Comparison of ENCODE assay signal across 1 cellular context in genomic region chr1:114780344-114781226, GRCh38.
TF ChIP-seq lines count a peak whose summit lies in the region.

Gene SIKE1 (minus strand): TSS chr1:114780685. CDS start chr1:114780607, 78 bp downstream.

TF ChIP-seq in HepG2, 621 proteins besides CTCF, POLR2A, EP300 and RAD21 (continued from another document and continues in another):
- TF ChIP-seq, protein P1, sequence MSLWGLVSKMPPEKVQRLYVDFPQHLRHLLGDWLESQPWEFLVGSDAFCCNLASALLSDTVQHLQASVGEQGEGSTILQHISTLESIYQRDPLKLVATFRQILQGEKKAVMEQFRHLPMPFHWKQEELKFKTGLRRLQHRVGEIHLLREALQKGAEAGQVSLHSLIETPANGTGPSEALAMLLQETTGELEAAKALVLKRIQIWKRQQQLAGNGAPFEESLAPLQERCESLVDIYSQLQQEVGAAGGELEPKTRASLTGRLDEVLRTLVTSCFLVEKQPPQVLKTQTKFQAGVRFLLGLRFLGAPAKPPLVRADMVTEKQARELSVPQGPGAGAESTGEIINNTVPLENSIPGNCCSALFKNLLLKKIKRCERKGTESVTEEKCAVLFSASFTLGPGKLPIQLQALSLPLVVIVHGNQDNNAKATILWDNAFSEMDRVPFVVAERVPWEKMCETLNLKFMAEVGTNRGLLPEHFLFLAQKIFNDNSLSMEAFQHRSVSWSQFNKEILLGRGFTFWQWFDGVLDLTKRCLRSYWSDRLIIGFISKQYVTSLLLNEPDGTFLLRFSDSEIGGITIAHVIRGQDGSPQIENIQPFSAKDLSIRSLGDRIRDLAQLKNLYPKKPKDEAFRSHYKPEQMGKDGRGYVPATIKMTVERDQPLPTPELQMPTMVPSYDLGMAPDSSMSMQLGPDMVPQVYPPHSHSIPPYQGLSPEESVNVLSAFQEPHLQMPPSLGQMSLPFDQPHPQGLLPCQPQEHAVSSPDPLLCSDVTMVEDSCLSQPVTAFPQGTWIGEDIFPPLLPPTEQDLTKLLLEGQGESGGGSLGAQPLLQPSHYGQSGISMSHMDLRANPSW (CRISPR knock-in tag; IDR thresholded peaks at IDR 0.05; ENCODE audit: borderline replicate concordance), result no peak
- TF ChIP-seq HHEX (CRISPR knock-in tag; IDR thresholded peaks at IDR 0.05) (no peak), ZNF891 (CRISPR knock-in tag; IDR thresholded peaks at IDR 0.05) (peak; percentile 87; the same call in 1 of the 2 replicates), KDM4B (CRISPR knock-in tag; IDR thresholded peaks at IDR 0.05) (peak; percentile 33; the same call in 1 of the 2 replicates), GLI4 (CRISPR knock-in tag; IDR thresholded peaks at IDR 0.05; ENCODE audit: borderline replicate concordance) (no peak), ZNF367 (CRISPR knock-in tag; IDR thresholded peaks at IDR 0.05; ENCODE audit: borderline replicate concordance) (no peak), PAWR (CRISPR knock-in tag; IDR thresholded peaks at IDR 0.05; ENCODE audit: borderline replicate concordance) (no peak), RARA (CRISPR knock-in tag; IDR thresholded peaks at IDR 0.05) (peak; percentile 67), ATAD3A (CRISPR knock-in tag; IDR thresholded peaks at IDR 0.05) (no peak), ZNF746 (CRISPR knock-in tag; IDR thresholded peaks at IDR 0.05) (peak; percentile 66; the same call in 1 of the 2 replicates), RCOR2 (CRISPR knock-in tag; IDR thresholded peaks at IDR 0.05) (no peak), FOSL2 (CRISPR knock-in tag; IDR thresholded peaks at IDR 0.05) (peak; percentile 47), ZNF460 (CRISPR knock-in tag; IDR thresholded peaks at IDR 0.05; ENCODE audit: borderline replicate concordance) (no peak), ZNF317 (CRISPR knock-in tag; IDR thresholded peaks at IDR 0.05) (0 out of 2 replicates have a peak, but pooled peaks have one; percentile 21), MLLT10 (CRISPR knock-in tag; IDR thresholded peaks at IDR 0.05) (no peak), NFIC (IDR thresholded peaks at IDR 0.05; ENCODE audit: low read length) (no peak), ZNF136 (CRISPR knock-in tag; IDR thresholded peaks at IDR 0.05; ENCODE audit: low read depth) (0 out of 2 replicates have a peak, but pooled peaks have one; percentile 15), CERS6 (CRISPR knock-in tag; IDR thresholded peaks at IDR 0.05) (no peak), CBX5 (CRISPR knock-in tag; IDR thresholded peaks at IDR 0.05; ENCODE audit: borderline replicate concordance) (peak; percentile 92; the same call in 1 of the 2 replicates), ELF3 (CRISPR knock-in tag; IDR thresholded peaks at IDR 0.05) (peak; percentile 56), GPN1 (CRISPR knock-in tag; IDR thresholded peaks at IDR 0.05; ENCODE audit: borderline replicate concordance) (no peak), ZNF432 (CRISPR knock-in tag; IDR thresholded peaks at IDR 0.05; ENCODE audit: borderline replicate concordance) (no peak), ATF1 (CRISPR knock-in tag; IDR thresholded peaks at IDR 0.05) (peak; percentile 93), ZBTB25 (CRISPR knock-in tag; IDR thresholded peaks at IDR 0.05) (peak; percentile 63; the same call in 1 of the 2 replicates), NR2F6 (IDR thresholded peaks at IDR 0.05) (no peak), NR2F6 (CRISPR knock-in tag; IDR thresholded peaks at IDR 0.05) (peak; percentile 63; the same call in 1 of the 2 replicates), ZHX2 (IDR thresholded peaks at IDR 0.05; ENCODE audit: low read depth) (no peak), ZHX2 (CRISPR knock-in tag; IDR thresholded peaks at IDR 0.05; ENCODE audit: borderline replicate concordance) (no peak), KDM3A (CRISPR knock-in tag; IDR thresholded peaks at IDR 0.05; ENCODE audit: low read depth) (no peak), ZNF33A (CRISPR knock-in tag; IDR thresholded peaks at IDR 0.05; ENCODE audit: borderline replicate concordance) (no peak), RFX1 (IDR thresholded peaks at IDR 0.05) (no peak), ZNF558 (CRISPR knock-in tag; IDR thresholded peaks at IDR 0.05; ENCODE audit: borderline replicate concordance) (no peak), KMT2B (CRISPR knock-in tag; IDR thresholded peaks at IDR 0.05) (peak; percentile 93), TEF (CRISPR knock-in tag; IDR thresholded peaks at IDR 0.05) (no peak), ZNF790 (CRISPR knock-in tag; IDR thresholded peaks at IDR 0.05; ENCODE audit: borderline replicate concordance) (peak; percentile 19; the same call in 1 of the 2 replicates)
- TF ChIP-seq, protein P2, sequence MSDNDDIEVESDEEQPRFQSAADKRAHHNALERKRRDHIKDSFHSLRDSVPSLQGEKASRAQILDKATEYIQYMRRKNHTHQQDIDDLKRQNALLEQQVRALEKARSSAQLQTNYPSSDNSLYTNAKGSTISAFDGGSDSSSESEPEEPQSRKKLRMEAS (IDR thresholded peaks at IDR 0.05), result peak; percentile 75
- TF ChIP-seq, protein P3, sequence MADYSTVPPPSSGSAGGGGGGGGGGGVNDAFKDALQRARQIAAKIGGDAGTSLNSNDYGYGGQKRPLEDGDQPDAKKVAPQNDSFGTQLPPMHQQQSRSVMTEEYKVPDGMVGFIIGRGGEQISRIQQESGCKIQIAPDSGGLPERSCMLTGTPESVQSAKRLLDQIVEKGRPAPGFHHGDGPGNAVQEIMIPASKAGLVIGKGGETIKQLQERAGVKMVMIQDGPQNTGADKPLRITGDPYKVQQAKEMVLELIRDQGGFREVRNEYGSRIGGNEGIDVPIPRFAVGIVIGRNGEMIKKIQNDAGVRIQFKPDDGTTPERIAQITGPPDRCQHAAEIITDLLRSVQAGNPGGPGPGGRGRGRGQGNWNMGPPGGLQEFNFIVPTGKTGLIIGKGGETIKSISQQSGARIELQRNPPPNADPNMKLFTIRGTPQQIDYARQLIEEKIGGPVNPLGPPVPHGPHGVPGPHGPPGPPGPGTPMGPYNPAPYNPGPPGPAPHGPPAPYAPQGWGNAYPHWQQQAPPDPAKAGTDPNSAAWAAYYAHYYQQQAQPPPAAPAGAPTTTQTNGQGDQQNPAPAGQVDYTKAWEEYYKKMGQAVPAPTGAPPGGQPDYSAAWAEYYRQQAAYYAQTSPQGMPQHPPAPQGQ (CRISPR knock-in tag; IDR thresholded peaks at IDR 0.05; ENCODE audit: borderline replicate concordance), result no peak
- TF ChIP-seq, protein P4, sequence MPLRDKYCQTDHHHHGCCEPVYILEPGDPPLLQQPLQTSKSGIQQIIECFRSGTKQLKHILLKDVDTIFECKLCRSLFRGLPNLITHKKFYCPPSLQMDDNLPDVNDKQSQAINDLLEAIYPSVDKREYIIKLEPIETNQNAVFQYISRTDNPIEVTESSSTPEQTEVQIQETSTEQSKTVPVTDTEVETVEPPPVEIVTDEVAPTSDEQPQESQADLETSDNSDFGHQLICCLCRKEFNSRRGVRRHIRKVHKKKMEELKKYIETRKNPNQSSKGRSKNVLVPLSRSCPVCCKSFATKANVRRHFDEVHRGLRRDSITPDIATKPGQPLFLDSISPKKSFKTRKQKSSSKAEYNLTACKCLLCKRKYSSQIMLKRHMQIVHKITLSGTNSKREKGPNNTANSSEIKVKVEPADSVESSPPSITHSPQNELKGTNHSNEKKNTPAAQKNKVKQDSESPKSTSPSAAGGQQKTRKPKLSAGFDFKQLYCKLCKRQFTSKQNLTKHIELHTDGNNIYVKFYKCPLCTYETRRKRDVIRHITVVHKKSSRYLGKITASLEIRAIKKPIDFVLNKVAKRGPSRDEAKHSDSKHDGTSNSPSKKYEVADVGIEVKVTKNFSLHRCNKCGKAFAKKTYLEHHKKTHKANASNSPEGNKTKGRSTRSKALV (CRISPR knock-in tag; IDR thresholded peaks at IDR 0.05), result no peak
- TF ChIP-seq, protein P5, sequence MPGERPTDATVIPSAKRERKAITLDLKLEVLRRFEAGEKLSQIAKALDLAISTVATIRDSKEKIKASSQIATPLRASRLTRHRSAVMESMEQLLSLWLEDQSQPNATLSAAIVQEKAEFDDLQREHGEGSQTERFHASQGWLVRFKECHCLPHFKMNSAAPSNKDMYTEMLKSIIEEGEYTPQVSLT (CRISPR knock-in tag; IDR thresholded peaks at IDR 0.05; ENCODE audit: borderline replicate concordance, low read depth), result no peak
- TF ChIP-seq, protein P6, sequence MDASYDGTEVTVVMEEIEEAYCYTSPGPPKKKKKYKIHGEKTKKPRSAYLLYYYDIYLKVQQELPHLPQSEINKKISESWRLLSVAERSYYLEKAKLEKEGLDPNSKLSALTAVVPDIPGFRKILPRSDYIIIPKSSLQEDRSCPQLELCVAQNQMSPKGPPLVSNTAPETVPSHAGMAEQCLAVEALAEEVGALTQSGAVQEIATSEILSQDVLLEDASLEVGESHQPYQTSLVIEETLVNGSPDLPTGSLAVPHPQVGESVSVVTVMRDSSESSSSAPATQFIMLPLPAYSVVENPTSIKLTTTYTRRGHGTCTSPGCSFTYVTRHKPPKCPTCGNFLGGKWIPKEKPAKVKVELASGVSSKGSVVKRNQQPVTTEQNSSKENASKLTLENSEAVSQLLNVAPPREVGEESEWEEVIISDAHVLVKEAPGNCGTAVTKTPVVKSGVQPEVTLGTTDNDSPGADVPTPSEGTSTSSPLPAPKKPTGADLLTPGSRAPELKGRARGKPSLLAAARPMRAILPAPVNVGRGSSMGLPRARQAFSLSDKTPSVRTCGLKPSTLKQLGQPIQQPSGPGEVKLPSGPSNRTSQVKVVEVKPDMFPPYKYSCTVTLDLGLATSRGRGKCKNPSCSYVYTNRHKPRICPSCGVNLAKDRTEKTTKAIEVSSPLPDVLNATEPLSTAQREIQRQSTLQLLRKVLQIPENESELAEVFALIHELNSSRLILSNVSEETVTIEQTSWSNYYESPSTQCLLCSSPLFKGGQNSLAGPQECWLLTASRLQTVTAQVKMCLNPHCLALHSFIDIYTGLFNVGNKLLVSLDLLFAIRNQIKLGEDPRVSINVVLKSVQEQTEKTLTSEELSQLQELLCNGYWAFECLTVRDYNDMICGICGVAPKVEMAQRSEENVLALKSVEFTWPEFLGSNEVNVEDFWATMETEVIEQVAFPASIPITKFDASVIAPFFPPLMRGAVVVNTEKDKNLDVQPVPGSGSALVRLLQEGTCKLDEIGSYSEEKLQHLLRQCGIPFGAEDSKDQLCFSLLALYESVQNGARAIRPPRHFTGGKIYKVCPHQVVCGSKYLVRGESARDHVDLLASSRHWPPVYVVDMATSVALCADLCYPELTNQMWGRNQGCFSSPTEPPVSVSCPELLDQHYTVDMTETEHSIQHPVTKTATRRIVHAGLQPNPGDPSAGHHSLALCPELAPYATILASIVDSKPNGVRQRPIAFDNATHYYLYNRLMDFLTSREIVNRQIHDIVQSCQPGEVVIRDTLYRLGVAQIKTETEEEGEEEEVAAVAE (CRISPR knock-in tag; IDR thresholded peaks at IDR 0.05; ENCODE audit: borderline replicate concordance), result peak; percentile 39; the same call in 1 of the 2 replicates
